10 cellular contexts compared by ENCODE assay signal in the genomic region with DNA sequence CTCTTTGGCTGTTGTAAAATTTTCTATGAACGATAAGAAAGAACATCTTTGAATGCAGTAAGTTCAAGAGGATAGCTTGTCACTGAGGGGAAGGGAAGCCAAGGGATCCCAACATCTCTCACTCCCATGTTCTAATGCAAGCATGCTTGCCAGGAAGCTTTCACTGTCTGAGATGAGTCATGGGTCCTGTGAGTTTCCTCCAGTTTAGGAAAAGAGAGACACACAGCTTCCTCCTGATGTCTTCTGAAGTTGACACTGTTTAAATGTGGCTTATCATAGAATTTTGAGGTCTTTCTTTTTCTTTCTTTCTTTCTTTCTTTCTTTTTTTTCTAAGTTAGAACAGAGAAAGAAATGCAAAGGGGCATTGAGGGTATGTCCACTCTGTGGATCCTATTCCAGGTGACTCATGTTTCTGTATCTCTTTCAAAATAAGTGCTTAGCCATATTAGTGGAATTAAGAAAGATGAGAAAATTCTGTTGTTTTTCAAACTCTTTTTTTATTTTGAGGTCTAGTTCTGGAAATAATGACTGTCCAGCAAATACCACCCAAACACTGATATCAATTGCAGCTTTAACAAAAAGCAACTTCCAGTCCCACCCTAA.
DNase-seq lines count a peak whose midpoint lies in the region; ATAC-seq and TF ChIP-seq lines count a peak whose summit lies in the region.
"Had no signal": no experiment of that assay in that cellular context is flagged by ENCODE, and none has a peak within 500 bp of the region (broad histone marks: within the 10 kb centered on the region; RNA-seq: fewer than 3 reads in every experiment).

No MANE protein-coding gene starts in this region.

- ATAC-seq in foreskin keratinocyte: peak; percentile 98
- no peak for ATAC-seq in HG03442 (IDR thresholded peaks at IDR 0.05; ENCODE audit: unreplicated experiment)
- ATAC-seq: T-cell had no signal

- no peak overlapping the region for H3K4me3 ChIP-seq in retinal pigment epithelial cell (ENCODE audit: low read length)

- peak overlapping the region; percentile 5 for H3K27ac ChIP-seq in foreskin keratinocyte

- DNase-seq in H4 (ENCODE audit: low spot score) (peak; percentile 39), SW480 (ENCODE audit: low spot score) (peak; percentile 20), foreskin keratinocyte (peak; percentile 73 to 85), retinal pigment epithelial cell (ENCODE audit: low read depth) (peak; percentile 23), D341Med (ENCODE audit: low spot score) (no peak), GM19238 (ENCODE audit: insufficient read length, low spot score) (no peak)
- DNase-seq in activated T-cell treated with anti-CD3 and anti-CD28 coated beads, Interleukin-2, amount 50 U/mL, for 1 hour: no peak
- DNase-seq: activated naive CD8-positive, alpha-beta T cell treated with anti-CD3 and anti-CD28 coated beads, Interleukin-2, amount 10 ng/mL, durations not matched to agents 7 days and 5 days; T-cell had no signal

- H3K4me1 ChIP-seq in foreskin keratinocyte: peaks cover 20% of the 10 kb centered on the region

- TF ChIP-seq CTCF in foreskin keratinocyte (conservative IDR thresholded peaks at IDR 0.05): no peak
- TF ChIP-seq CTCF in retinal pigment epithelial cell (conservative IDR thresholded peaks at IDR 0.05; ENCODE audit: low read depth, low read length): no peak

- H3K27me3 ChIP-seq in foreskin keratinocyte: no peaks in the 10 kb centered on the region

Comparison
In these comparisons a context has a peak if more than half of its experiments do, and no peak if none do; other contexts are left out.
1. DNase-seq: peak in H4 (single experiment), SW480 (single experiment), foreskin keratinocyte (2 of 2) and retinal pigment epithelial cell (single experiment); none in D341Med (single experiment), GM19238 (single experiment) and activated T-cell treated with anti-CD3 and anti-CD28 coated beads, Interleukin-2, amount 50 U/mL, for 1 hour (single experiment).